Comparison of ENCODE assay signal across 16 cellular contexts in the genomic region with DNA sequence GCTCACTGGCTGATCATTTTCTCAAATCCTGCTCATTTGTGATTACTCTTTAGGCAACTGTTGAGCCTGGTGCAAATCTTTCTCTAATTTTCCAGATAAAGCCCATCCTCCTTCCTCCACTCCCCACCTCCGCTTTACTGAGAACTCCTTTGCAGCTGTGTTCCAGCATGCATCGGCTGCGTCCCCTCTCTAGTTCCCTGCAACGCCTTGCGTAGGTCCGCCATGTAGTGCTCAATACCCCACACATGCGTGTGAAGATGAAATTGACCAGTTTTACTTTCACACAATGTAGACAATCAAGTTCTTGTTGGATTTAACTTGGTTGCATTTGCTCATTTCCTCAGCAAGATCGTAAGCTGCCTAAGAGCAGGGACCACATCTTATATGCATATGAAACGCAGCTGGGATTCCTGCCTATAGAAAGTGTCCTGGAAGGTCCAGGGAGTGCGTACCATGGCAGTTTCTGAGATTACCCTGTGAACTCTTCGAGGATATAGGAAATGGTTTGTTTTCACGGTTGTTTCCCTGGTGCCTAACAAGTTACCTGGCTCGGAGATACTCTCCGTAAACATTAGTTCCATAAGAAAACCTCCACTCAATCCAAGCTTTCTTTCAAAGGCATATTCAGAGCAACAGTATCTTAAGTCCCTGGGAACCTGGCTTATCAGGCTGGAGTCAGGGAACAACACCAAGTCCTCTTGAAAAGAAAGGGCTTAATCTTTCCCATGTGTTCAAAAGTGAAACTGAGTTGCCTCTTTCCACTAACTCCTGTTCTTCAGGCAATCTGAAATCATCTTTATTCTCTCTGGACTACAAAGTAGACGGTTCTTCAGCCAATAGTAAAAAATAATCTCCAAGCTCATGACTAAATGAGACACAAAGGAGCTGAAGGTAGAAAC.
DNase-seq lines count a peak whose midpoint lies in the region; ATAC-seq, FAIRE-seq and TF ChIP-seq lines count a peak whose summit lies in the region.
"Had no signal": no experiment of that assay in that cellular context is flagged by ENCODE, and none has a peak within 500 bp of the region (broad histone marks: within the 10 kb centered on the region; RNA-seq: fewer than 3 reads in every experiment).

No MANE protein-coding gene starts in this region.

- peak overlapping the region; percentile 62 for H3K4me2 ChIP-seq in A549

- peak overlapping the region; percentile 68 for H3K27ac Mint-ChIP-seq in mesothelial cell of epicardium
- H3K27ac Mint-ChIP-seq in Calu3 (ENCODE audit: unreplicated experiment) = no peak overlapping the region
- no peak overlapping the region for H3K27ac Mint-ChIP-seq in naive thymus-derived CD4-positive, alpha-beta T cell
- no peak overlapping the region for H3K27ac Mint-ChIP-seq in activated CD8-positive, alpha-beta T cell treated with anti-CD3 and anti-CD28 coated beads for 36 hours
- H3K27ac Mint-ChIP-seq: activated T-helper 1 cell treated with anti-CD3 and anti-CD28 coated beads, Interleukin-12 subunit alpha, Interleukin-12 subunit beta, Interleukin-2, Interleukin-4 antibody, amounts not matched to agents 30 ng/mL and 10 ng/mL and 1 ng/mL, durations not matched to agents 14 hours and 24 hours and 36 hours; T-helper 17 cell had no signal

- 70% methylated on average over 15 of the region's 15 CpGs for WGBS in A549 (ENCODE audit: missing lambda C conversion rate)

- no peak for TF ChIP-seq CTCF in A549 (IDR thresholded peaks at IDR 0.05)
- TF ChIP-seq CTCF in WI38 (IDR thresholded peaks at IDR 0.05; ENCODE audit: low read depth, low read length) = no peak
- no peak for TF ChIP-seq CTCF in mesothelial cell of epicardium (IDR thresholded peaks at IDR 0.05; ENCODE audit: unreplicated experiment)
- TF ChIP-seq CTCF in Calu3 (IDR thresholded peaks at IDR 0.05; ENCODE audit: unreplicated experiment) = no peak
- no peak for TF ChIP-seq CTCF in activated CD8-positive, alpha-beta T cell treated with anti-CD3 and anti-CD28 coated beads for 36 hours (IDR thresholded peaks at IDR 0.05)

- no TSS peak for BruUV-seq in Calu3 (replicated peaks; lab: Mats Ljungman, UMichigan)

- peak overlapping the region; percentile 16 for H3K4me3 Mint-ChIP-seq in mesothelial cell of epicardium
- no peak overlapping the region for H3K4me3 Mint-ChIP-seq in Calu3 (ENCODE audit: low read depth, unreplicated experiment)
- no peak overlapping the region for H3K4me3 Mint-ChIP-seq in naive thymus-derived CD4-positive, alpha-beta T cell
- H3K4me3 Mint-ChIP-seq in activated CD8-positive, alpha-beta T cell treated with anti-CD3 and anti-CD28 coated beads for 36 hours = no peak overlapping the region
- H3K4me3 Mint-ChIP-seq: activated T-helper 1 cell treated with anti-CD3 and anti-CD28 coated beads, Interleukin-12 subunit alpha, Interleukin-12 subunit beta, Interleukin-2, Interleukin-4 antibody, amounts not matched to agents 30 ng/mL and 10 ng/mL and 1 ng/mL, durations not matched to agents 14 hours and 24 hours and 36 hours; T-helper 17 cell had no signal

- intact Hi-C loops in Calu3 (cut with micrococcal nuclease; ENCODE audit: unreplicated experiment) = no loop called here
- intact Hi-C loops in naive thymus-derived CD4-positive, alpha-beta T cell (cut with micrococcal nuclease) = no loop called here
- intact Hi-C loops in activated CD8-positive, alpha-beta T cell treated with anti-CD3 and anti-CD28 coated beads for 36 hours (cut with micrococcal nuclease) = no loop called here

- H3K4me1 Mint-ChIP-seq in mesothelial cell of epicardium (peaks cover 12% of the 10 kb centered on the region), Calu3 (ENCODE audit: low read depth, unreplicated experiment) (no peaks in the 10 kb centered on the region)
- H3K4me1 Mint-ChIP-seq in naive thymus-derived CD4-positive, alpha-beta T cell = no peaks in the 10 kb centered on the region
- no peaks in the 10 kb centered on the region for H3K4me1 Mint-ChIP-seq in activated CD8-positive, alpha-beta T cell treated with anti-CD3 and anti-CD28 coated beads for 36 hours (ENCODE audit: low read depth)
- H3K4me1 Mint-ChIP-seq: T-helper 17 cell had no signal

- POLR2A ChIA-PET in A549 (lab: Yijun Ruan, JAX) = no interaction called here
- POLR2A ChIA-PET in naive thymus-derived CD4-positive, alpha-beta T cell (lab: Charles Lee) = no interaction called here
- POLR2A ChIA-PET in activated CD8-positive, alpha-beta T cell treated with anti-CD3 and anti-CD28 coated beads for 36 hours (lab: Charles Lee) = interaction anchor here (0.7 kb wide), 1 partner anchor 617 kb away, joined by 3 read pairs; no protein-coding TSS in a partner anchor

- H3K9me3 ChIP-seq in A549 = no peaks in the 10 kb centered on the region
- H3K9me3 ChIP-seq in naive thymus-derived CD4-positive, alpha-beta T cell (ENCODE audit: control insufficient read depth in 2 of 3, low read length in 3 of 3) = no peaks in the 10 kb centered on the region
- H3K9me3 ChIP-seq: ascending aorta had no signal

- peaks cover 7% of the 10 kb centered on the region for H3K27me3 Mint-ChIP-seq in mesothelial cell of epicardium (ENCODE audit: low read depth)
- H3K27me3 Mint-ChIP-seq in Calu3 (ENCODE audit: unreplicated experiment) = no peaks in the 10 kb centered on the region
- H3K27me3 Mint-ChIP-seq in naive thymus-derived CD4-positive, alpha-beta T cell = peaks cover 0 to 3% (median 0%) of the 10 kb centered on the region in 5 donors
- no peaks in the 10 kb centered on the region for H3K27me3 Mint-ChIP-seq in activated CD8-positive, alpha-beta T cell treated with anti-CD3 and anti-CD28 coated beads for 36 hours
- H3K27me3 Mint-ChIP-seq: T-helper 17 cell had no signal

- no peak for TF ChIP-seq RAD21 in A549 (conservative IDR thresholded peaks at IDR 0.05 in 1 of 2, IDR thresholded peaks at IDR 0.05 in 1 of 2)

- no peak for TF ChIP-seq POLR2A in A549 (IDR thresholded peaks at IDR 0.05; ENCODE audit: low read length)

- ATAC-seq in A549 = peak in 1 of 2 experiments; percentile 43; a peak in 3 of 6 replicates
- no peak for ATAC-seq in stimulated activated naive CD8-positive, alpha-beta T cell treated with anti-CD3 and anti-CD28 coated beads, Interleukin-15, Interleukin-2, amounts not matched to agents 100 U/mL and 50 U/mL, for 24 hours
- no peak for ATAC-seq in naive thymus-derived CD4-positive, alpha-beta T cell
- ATAC-seq in activated CD8-positive, alpha-beta T cell treated with anti-CD3 and anti-CD28 coated beads for 36 hours = no peak
- ATAC-seq: T-helper 17 cell had no signal

- no peak for TF ChIP-seq EP300 in A549 (IDR thresholded peaks at IDR 0.05)

- H3K4me1 ChIP-seq in A549 = no peaks in the 10 kb centered on the region
- no peaks in the 10 kb centered on the region for H3K4me1 ChIP-seq in naive thymus-derived CD4-positive, alpha-beta T cell (ENCODE audit: control insufficient read depth in 2 of 2, insufficient read depth in 2 of 2, low read length in 2 of 2)
- H3K4me1 ChIP-seq: ascending aorta had no signal

- no peak for FAIRE-seq in A549 (lab: Jason Lieb, UNC)
- FAIRE-seq: H54, RCC 7860 had no signal

- DNase-seq in A549 (ENCODE audit: low read depth in 1 of 2, low spot score in 1 of 2) (no peak), GM04503 (ENCODE audit: low read depth) (peak; percentile 19), mesothelial cell of epicardium (ENCODE audit: low spot score in 2 of 2, unreplicated experiment in 2 of 2) (no peak), Calu3 (no peak)
- no peak for DNase-seq in stimulated activated naive CD8-positive, alpha-beta T cell treated with anti-CD3 and anti-CD28 coated beads, Interleukin-15, Interleukin-2, amounts not matched to agents 100 U/mL and 50 U/mL, for 24 hours
- no peak for DNase-seq in naive thymus-derived CD4-positive, alpha-beta T cell
- no peak for DNase-seq in activated CD8-positive, alpha-beta T cell treated with anti-CD3 and anti-CD28 coated beads for 36 hours
- DNase-seq: activated CD4-positive, alpha-beta T cell treated with anti-CD3 and anti-CD28 coated beads for 48 hours; C1 segment of cervical spinal cord; stimulated activated CD4-positive, alpha-beta T cell treated with anti-CD3 and anti-CD28 coated beads, Interleukin-1b, Interleukin-23, amount 100 ng/mL, for 48 hours; T-helper 17 cell had no signal

- no peak overlapping the region for H3K27ac ChIP-seq in A549
- no peak overlapping the region for H3K27ac ChIP-seq in naive thymus-derived CD4-positive, alpha-beta T cell (ENCODE audit: low read depth, low read length)
- H3K27ac ChIP-seq: ascending aorta had no signal

- H3K36me3 ChIP-seq in naive thymus-derived CD4-positive, alpha-beta T cell (ENCODE audit: control insufficient read depth in 2 of 3, insufficient read depth in 3 of 3, low read length in 3 of 3) = no peaks in the 10 kb centered on the region
- H3K36me3 ChIP-seq: ascending aorta had no signal

- H3K9me3 Mint-ChIP-seq in mesothelial cell of epicardium (no peaks in the 10 kb centered on the region), Calu3 (ENCODE audit: low read depth, unreplicated experiment) (peaks cover 3% of the 10 kb centered on the region)
- H3K9me3 Mint-ChIP-seq in naive thymus-derived CD4-positive, alpha-beta T cell = peaks cover 0 to 18% (median 0%) of the 10 kb centered on the region in 11 donors
- no peaks in the 10 kb centered on the region for H3K9me3 Mint-ChIP-seq in activated CD8-positive, alpha-beta T cell treated with anti-CD3 and anti-CD28 coated beads for 36 hours

- no peaks in the 10 kb centered on the region for H3K27me3 ChIP-seq in naive thymus-derived CD4-positive, alpha-beta T cell (ENCODE audit: control insufficient read depth in 2 of 2, insufficient read depth in 2 of 2, low read length in 2 of 2)
- H3K27me3 ChIP-seq: ascending aorta had no signal

- H3K36me3 Mint-ChIP-seq in mesothelial cell of epicardium (no peaks in the 10 kb centered on the region), Calu3 (ENCODE audit: insufficient read depth, unreplicated experiment) (no peaks in the 10 kb centered on the region)
- H3K36me3 Mint-ChIP-seq in naive thymus-derived CD4-positive, alpha-beta T cell = peaks cover 0 to 6% (median 0%) of the 10 kb centered on the region in 5 donors
- no peaks in the 10 kb centered on the region for H3K36me3 Mint-ChIP-seq in activated CD8-positive, alpha-beta T cell treated with anti-CD3 and anti-CD28 coated beads for 36 hours (ENCODE audit: low read depth)

- CTCF ChIA-PET in A549 (lab: Yijun Ruan, JAX) (interaction anchor here (0.6 kb wide), 1 partner anchor 466 kb away, joined by 5 read pairs; no protein-coding TSS in a partner anchor), Calu3 (lab: Charles Lee) (interaction anchor here (0.6 kb wide), 1 partner anchor 393 kb away, joined by 4 read pairs; no protein-coding TSS in a partner anchor)
- CTCF ChIA-PET in naive thymus-derived CD4-positive, alpha-beta T cell (lab: Charles Lee) = no interaction called here
- CTCF ChIA-PET in activated CD8-positive, alpha-beta T cell treated with anti-CD3 and anti-CD28 coated beads for 36 hours (lab: Charles Lee) = no interaction called here

- H3K4me3 ChIP-seq in A549 = no peak overlapping the region
- H3K4me3 ChIP-seq in WI38 (ENCODE audit: low read depth, low read length) = 0 out of 2 replicates have a peak overlapping the region, but pooled peaks have one; percentile 22
- no peak overlapping the region for H3K4me3 ChIP-seq in naive thymus-derived CD4-positive, alpha-beta T cell (ENCODE audit: low read length)

TF ChIP-seq in A549, 52 proteins besides CTCF, POLR2A, EP300 and RAD21 (continues in another document):
- no peak for TF ChIP-seq KDM5A (IDR thresholded peaks at IDR 0.05)

Comparison
In these comparisons a context has a peak if more than half of its experiments do, and no peak if none do; other contexts are left out.
1. CTCF ChIA-PET loops: an anchor here in A549 (0.6 kb wide) and Calu3 (0.6 kb wide); none called in naive thymus-derived CD4-positive, alpha-beta T cell and activated CD8-positive, alpha-beta T cell treated with anti-CD3 and anti-CD28 coated beads for 36 hours.